Comparison of ENCODE assay signal across 8 cellular contexts in genomic region chr1:181152892-181153633, GRCh38.
DNase-seq lines count a peak whose midpoint lies in the region; ATAC-seq and TF ChIP-seq lines count a peak whose summit lies in the region.

No MANE protein-coding gene starts in this region.

- H3K27me3 Mint-ChIP-seq in T-helper 2 cell treated with Interferon-gamma antibody and Interleukin-4, amounts not matched to agents 5 μg/mL and 100 μg/mL, for 36 hours (ENCODE audit: low read depth), result peaks cover 17% of the 10 kb centered on the region

- H3K4me3 Mint-ChIP-seq in stimulated activated effector memory CD8-positive, alpha-beta T cell treated with anti-CD3 and anti-CD28 coated beads, Interleukin-12 subunit alpha, Interleukin-12 subunit beta, amount 100 ng/mL, for 72 hours, result no peak overlapping the region
- no peak overlapping the region for H3K4me3 Mint-ChIP-seq in T-helper 2 cell treated with Interferon-gamma antibody and Interleukin-4, amounts not matched to agents 5 μg/mL and 100 μg/mL, for 36 hours

- peak; percentile 66 for ATAC-seq in GM18505 (IDR thresholded peaks at IDR 0.05; ENCODE audit: unreplicated experiment)
- ATAC-seq in HG02678 (IDR thresholded peaks at IDR 0.05; ENCODE audit: unreplicated experiment), result peak; percentile 80
- ATAC-seq in stimulated activated effector memory CD8-positive, alpha-beta T cell treated with anti-CD3 and anti-CD28 coated beads, Interleukin-12 subunit alpha, Interleukin-12 subunit beta, amount 100 ng/mL, for 72 hours, result no peak

- peak; percentile 85 for DNase-seq in NCI-H82 treated with DMSO at 0.1 percent for 48 hours (lab: John Stamatoyannopoulos, UW; ENCODE audit: unreplicated experiment)
- DNase-seq in ecto neural progenitor cell (ENCODE audit: low spot score), result peak; percentile 68
- DNase-seq in mucosa of gallbladder (ENCODE audit: low spot score), result peak; percentile 78
- no peak for DNase-seq in stimulated activated effector memory CD8-positive, alpha-beta T cell treated with anti-CD3 and anti-CD28 coated beads, Interleukin-12 subunit alpha, Interleukin-12 subunit beta, amount 100 ng/mL, for 72 hours (ENCODE audit: low spot score in 2 of 2)
- no peak for DNase-seq in stimulated activated CD4-positive, alpha-beta T cell treated with anti-CD3 and anti-CD28 coated beads, Interleukin-2, amount 100 ng/mL, for 24 hours
- DNase-seq in T-helper 2 cell treated with Interferon-gamma antibody and Interleukin-4, amounts not matched to agents 5 μg/mL and 100 μg/mL, for 36 hours (ENCODE audit: low spot score), result no peak

- peaks cover 39% of the 10 kb centered on the region for H3K4me1 Mint-ChIP-seq in stimulated activated effector memory CD8-positive, alpha-beta T cell treated with anti-CD3 and anti-CD28 coated beads, Interleukin-12 subunit alpha, Interleukin-12 subunit beta, amount 100 ng/mL, for 72 hours
- peaks cover 45% of the 10 kb centered on the region for H3K4me1 Mint-ChIP-seq in T-helper 2 cell treated with Interferon-gamma antibody and Interleukin-4, amounts not matched to agents 5 μg/mL and 100 μg/mL, for 36 hours (ENCODE audit: low read depth)

- H3K27ac Mint-ChIP-seq in stimulated activated effector memory CD8-positive, alpha-beta T cell treated with anti-CD3 and anti-CD28 coated beads, Interleukin-12 subunit alpha, Interleukin-12 subunit beta, amount 100 ng/mL, for 72 hours, result no peak overlapping the region
- H3K27ac Mint-ChIP-seq in T-helper 2 cell treated with Interferon-gamma antibody and Interleukin-4, amounts not matched to agents 5 μg/mL and 100 μg/mL, for 36 hours, result no peak overlapping the region

- TF ChIP-seq POLR2A in GM18505 (IDR thresholded peaks at IDR 0.05; ENCODE audit: borderline replicate concordance, extremely low read depth, insufficient read depth, insufficient read length), result peak; percentile 62

- H3K36me3 Mint-ChIP-seq in stimulated activated effector memory CD8-positive, alpha-beta T cell treated with anti-CD3 and anti-CD28 coated beads, Interleukin-12 subunit alpha, Interleukin-12 subunit beta, amount 100 ng/mL, for 72 hours, result no peaks in the 10 kb centered on the region
- H3K36me3 Mint-ChIP-seq in T-helper 2 cell treated with Interferon-gamma antibody and Interleukin-4, amounts not matched to agents 5 μg/mL and 100 μg/mL, for 36 hours (ENCODE audit: low read depth), result peaks cover 4% of the 10 kb centered on the region

- no peaks in the 10 kb centered on the region for H3K9me3 Mint-ChIP-seq in stimulated activated effector memory CD8-positive, alpha-beta T cell treated with anti-CD3 and anti-CD28 coated beads, Interleukin-12 subunit alpha, Interleukin-12 subunit beta, amount 100 ng/mL, for 72 hours
- H3K9me3 Mint-ChIP-seq in T-helper 2 cell treated with Interferon-gamma antibody and Interleukin-4, amounts not matched to agents 5 μg/mL and 100 μg/mL, for 36 hours, result no peaks in the 10 kb centered on the region

Comparison
In these comparisons a context has a peak if more than half of its experiments do, and no peak if none do; other contexts are left out.
1. DNase-seq: peak in NCI-H82 treated with DMSO at 0.1 percent for 48 hours (single experiment), ecto neural progenitor cell (single experiment) and mucosa of gallbladder (single experiment); none in stimulated activated effector memory CD8-positive, alpha-beta T cell treated with anti-CD3 and anti-CD28 coated beads, Interleukin-12 subunit alpha, Interleukin-12 subunit beta, amount 100 ng/mL, for 72 hours (0 of 2), stimulated activated CD4-positive, alpha-beta T cell treated with anti-CD3 and anti-CD28 coated beads, Interleukin-2, amount 100 ng/mL, for 24 hours (0 of 2) and T-helper 2 cell treated with Interferon-gamma antibody and Interleukin-4, amounts not matched to agents 5 μg/mL and 100 μg/mL, for 36 hours (single experiment).